In the genomic region with DNA sequence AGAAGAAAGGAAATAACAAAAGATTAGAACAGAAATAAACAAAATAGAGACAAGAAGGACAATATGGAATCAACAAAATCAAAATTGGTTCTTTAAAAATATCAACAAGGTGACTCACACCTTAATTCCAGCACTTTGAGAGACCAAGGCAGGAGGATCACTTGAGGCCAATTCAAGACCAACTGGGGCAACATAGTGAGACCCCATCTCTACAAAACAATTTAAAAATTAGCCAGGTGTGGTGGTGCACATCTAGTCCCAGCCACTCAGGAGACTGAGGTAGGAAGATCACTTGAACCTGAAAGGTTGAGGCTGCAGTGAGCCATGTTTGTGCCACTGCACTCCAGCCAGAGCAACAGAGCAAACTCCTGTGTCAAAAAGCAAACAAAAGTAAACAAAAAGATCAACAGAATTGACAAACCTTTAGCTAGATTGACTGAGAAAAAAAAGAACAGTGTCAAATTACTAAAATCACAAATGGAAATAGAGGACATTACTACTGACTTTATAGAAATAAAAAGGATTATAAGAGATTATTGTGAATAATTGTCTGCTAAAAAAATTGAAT, we compare ENCODE assay signal across 32 cellular contexts.
"Had no signal": no experiment of that assay in that cellular context is flagged by ENCODE, and none has a peak within 500 bp of the region (broad histone marks: within the 10 kb centered on the region; RNA-seq: fewer than 3 reads in every experiment).

No MANE protein-coding gene starts in this region.

- H3K9me3 Mint-ChIP-seq: activated CD4-positive, alpha-beta memory T cell treated with anti-CD3 and anti-CD28 coated beads for 36 hours; immature natural killer cell; natural killer cell treated with Interleukin-12 subunit alpha and Interleukin-12 subunit beta and Interleukin-15 and Interleukin-18, amount 100 ng/mL, for 72 hours had no signal

- H3K27me3 ChIP-seq: heart left ventricle, neutrophil, ovary, sigmoid colon, suprapubic skin, tibial artery, upper lobe of right lung had no signal

- H3K4me3 ChIP-seq: heart left ventricle, lower lobe of right lung, mucosa of descending colon, ovary, prostate gland, sigmoid colon, suprapubic skin, tibial artery, upper lobe of right lung had no signal

- H3K27ac Mint-ChIP-seq: activated CD4-positive, alpha-beta memory T cell treated with anti-CD3 and anti-CD28 coated beads for 36 hours; activated naive CD4-positive, alpha-beta T cell treated with anti-CD3 and anti-CD28 coated beads, Interleukin-2, amount 50 U/mL, for 24 hours; activated naive CD8-positive, alpha-beta T cell treated with anti-CD3 and anti-CD28 coated beads, Interleukin-2, amount 50 U/mL, for 24 hours; activated T-cell treated with anti-CD3 and anti-CD28 coated beads, Interleukin-2, amount 50 U/mL, for 24 hours; activated T-helper 17 cell treated with anti-CD3 and anti-CD28 coated beads, Interleukin-2, amount 50 U/mL, for 72 hours; immature natural killer cell; natural killer cell treated with Interleukin-12 subunit alpha and Interleukin-12 subunit beta and Interleukin-15 and Interleukin-18, amount 100 ng/mL, for 72 hours had no signal

- H3K36me3 ChIP-seq: lower lobe of right lung, neutrophil, ovary, prostate gland, sigmoid colon, suprapubic skin, tibial artery had no signal

- H3K4me1 ChIP-seq: prostate gland, tibial artery had no signal

- H3K4me1 Mint-ChIP-seq: activated naive CD4-positive, alpha-beta T cell treated with anti-CD3 and anti-CD28 coated beads, Interleukin-2, amount 50 U/mL, for 24 hours; activated naive CD8-positive, alpha-beta T cell treated with anti-CD3 and anti-CD28 coated beads, Interleukin-2, amount 50 U/mL, for 24 hours; activated T-helper 17 cell treated with anti-CD3 and anti-CD28 coated beads, Interleukin-2, amount 50 U/mL, for 72 hours; immature natural killer cell had no signal

- H3K4me3 Mint-ChIP-seq: activated CD4-positive, alpha-beta memory T cell treated with anti-CD3 and anti-CD28 coated beads for 36 hours; activated naive CD4-positive, alpha-beta T cell treated with anti-CD3 and anti-CD28 coated beads, Interleukin-2, amount 50 U/mL, for 24 hours; activated naive CD8-positive, alpha-beta T cell treated with anti-CD3 and anti-CD28 coated beads, Interleukin-2, amount 50 U/mL, for 24 hours; activated T-cell treated with anti-CD3 and anti-CD28 coated beads, Interleukin-2, amount 50 U/mL, for 24 hours; activated T-helper 17 cell treated with anti-CD3 and anti-CD28 coated beads, Interleukin-2, amount 50 U/mL, for 72 hours; immature natural killer cell; natural killer cell treated with Interleukin-12 subunit alpha and Interleukin-12 subunit beta and Interleukin-15 and Interleukin-18, amount 100 ng/mL, for 72 hours had no signal

- FAIRE-seq: endothelial cell of umbilical vein, small intestine had no signal

- H3K9me3 ChIP-seq: lower lobe of right lung, mucosa of descending colon, neutrophil, ovary, prostate gland, sigmoid colon, suprapubic skin, tibial artery, upper lobe of right lung had no signal

- H3K27me3 Mint-ChIP-seq: activated CD4-positive, alpha-beta memory T cell treated with anti-CD3 and anti-CD28 coated beads for 36 hours; activated naive CD4-positive, alpha-beta T cell treated with anti-CD3 and anti-CD28 coated beads, Interleukin-2, amount 50 U/mL, for 24 hours; activated naive CD8-positive, alpha-beta T cell treated with anti-CD3 and anti-CD28 coated beads, Interleukin-2, amount 50 U/mL, for 24 hours; activated T-cell treated with anti-CD3 and anti-CD28 coated beads, Interleukin-2, amount 50 U/mL, for 24 hours; activated T-helper 17 cell treated with anti-CD3 and anti-CD28 coated beads, Interleukin-2, amount 50 U/mL, for 72 hours; natural killer cell treated with Interleukin-12 subunit alpha and Interleukin-12 subunit beta and Interleukin-15 and Interleukin-18, amount 100 ng/mL, for 72 hours had no signal

- ATAC-seq: activated CD4-positive, CD25-positive, alpha-beta regulatory T cell treated with anti-CD3 and anti-CD28 coated beads, Interleukin-2, amount 50 U/mL, for 24 hours; activated naive CD8-positive, alpha-beta T cell treated with anti-CD3 and anti-CD28 coated beads, Interleukin-2, amount 50 U/mL, for 24 hours; activated T-helper 17 cell treated with anti-CD3 and anti-CD28 coated beads, Interleukin-2, amount 50 U/mL, for 72 hours; heart left ventricle; lower lobe of right lung; mucosa of descending colon; natural killer cell treated with Interleukin-12 subunit alpha and Interleukin-12 subunit beta and Interleukin-15 and Interleukin-18, amount 100 ng/mL, for 72 hours; upper lobe of right lung had no signal

- H3K27ac ChIP-seq: heart left ventricle, lower lobe of right lung, neutrophil, ovary, prostate gland, sigmoid colon, suprapubic skin, tibial artery, upper lobe of right lung, VCaP had no signal

- DNase-seq: activated CD4-positive, alpha-beta memory T cell treated with anti-CD3 and anti-CD28 coated beads for 36 hours; activated CD4-positive, alpha-beta T cell treated with anti-CD3 and anti-CD28 coated beads for 48 hours; activated CD8-positive, alpha-beta memory T cell treated with anti-CD3 and anti-CD28 coated beads, Interleukin-2, amount 50 U/mL, for 4 hours; activated gamma-delta T cell treated with Interleukin-2 at 50 U/mL for 16 hours; activated naive CD8-positive, alpha-beta T cell treated with anti-CD3 and anti-CD28 coated beads, Interleukin-2, amount 50 U/mL, for 24 hours; activated T-cell treated with anti-CD3 and anti-CD28 coated beads, Interleukin-2, amount 50 U/mL, for 24 hours; amygdala; caudate nucleus; heart left ventricle; hypothalamus; immature natural killer cell; lower lobe of right lung; mesenchymal stem cell; mucosa of descending colon; ovary; retina; sigmoid colon; small intestine; stimulated activated CD4-positive, alpha-beta T cell treated with anti-CD3 and anti-CD28 coated beads, Interleukin-2, amount 100 ng/mL, for 24 hours; stimulated activated naive CD4-positive, alpha-beta T cell; T-helper 1 cell; tibial artery; upper lobe of right lung had no signal
